In genomic region chr9:11794984-11795383, GRCh38 we compare ENCODE assay signal across 26 cellular contexts.
"Had no signal": no experiment of that assay in that cellular context is flagged by ENCODE, and none has a peak within 500 bp of the region (broad histone marks: within the 10 kb centered on the region; RNA-seq: fewer than 3 reads in every experiment).

No MANE protein-coding gene starts in this region.

- H3K27me3 ChIP-seq: colonic mucosa, esophagus squamous epithelium, gastrocnemius medialis, heart right ventricle, left lung had no signal

- H3K9me3 ChIP-seq: colonic mucosa, esophagus squamous epithelium, gastrocnemius medialis, left lung, lower lobe of right lung had no signal

- DNase-seq: cerebellar nuclear complex; colonic mucosa; cortex of kidney; effector CD8-positive, alpha-beta T cell; effector memory CD8-positive, alpha-beta T cell; endodermal cell; erythroblast; esophagus squamous epithelium; foreskin fibroblast; foreskin melanocyte; gastrocnemius medialis; glutamatergic neuron; head of caudate nucleus; heart right ventricle; hippocampal formation; immature natural killer cell; islet precursor cell; kidney; kidney glomerular epithelial cell; left lung; left ventricle myocardium superior; lower lobe of right lung; mesenchymal stem cell; mucosa of descending colon had no signal

- ATAC-seq: effector memory CD8-positive, alpha-beta T cell; esophagus mucosa; gastrocnemius medialis; heart right ventricle; left lung; left ventricle myocardium superior; lower lobe of right lung; mucosa of descending colon had no signal

- H3K27ac ChIP-seq: colonic mucosa, epithelial cell of prostate, esophagus squamous epithelium, gastrocnemius medialis, heart right ventricle, left lung, lower lobe of right lung had no signal

- H3K36me3 ChIP-seq: colonic mucosa, esophagus squamous epithelium, gastrocnemius medialis, heart right ventricle, left lung, lower lobe of right lung had no signal

- H3K4me3 ChIP-seq: colonic mucosa, esophagus squamous epithelium, gastrocnemius medialis, heart right ventricle, left lung, lower lobe of right lung, mucosa of descending colon had no signal

- H3K4me1 ChIP-seq: colonic mucosa, esophagus squamous epithelium, gastrocnemius medialis, heart right ventricle, left lung, lower lobe of right lung had no signal
